ENCODE assay signal across 8 cellular contexts in the genomic region with DNA sequence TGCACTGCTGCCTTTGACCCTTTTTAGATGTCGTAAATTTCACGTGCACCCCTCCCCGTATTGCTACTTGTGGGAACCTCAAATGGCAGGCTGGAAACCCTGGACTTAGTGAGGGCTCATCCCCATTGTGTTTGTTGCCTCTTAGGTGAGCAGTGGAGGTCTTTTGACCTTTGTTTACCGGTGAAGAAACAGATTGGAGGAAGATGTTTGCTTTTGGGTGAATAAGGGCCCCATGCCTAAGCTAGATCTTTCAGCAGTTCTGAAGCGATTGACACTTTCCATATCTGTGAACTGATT. TPM values are rescaled to one million over a fixed set of nuclear protein-coding genes. Genes with fewer than 3 reads are reported as not detected.
A peak's percentile ranks its signal among the peaks of the same experiment; 100 is the strongest.
DNase-seq lines count a peak whose midpoint lies in the region; ATAC-seq, FAIRE-seq and TF ChIP-seq lines count a peak whose summit lies in the region.

No MANE protein-coding gene starts in this region.

- no peaks in the 10 kb centered on the region for H3K9me3 Mint-ChIP-seq in CD14-positive monocyte

- peak; percentile 40 for FAIRE-seq in K562 (lab: Jason Lieb, UNC)

- peak overlapping the region; percentile 66 for H2AFZ ChIP-seq in K562 (ENCODE audit: low read depth, low read length)

- peaks cover 15% of the 10 kb centered on the region for H3K4me1 Mint-ChIP-seq in CD14-positive monocyte

- H3K27me3 Mint-ChIP-seq in CD14-positive monocyte (ENCODE audit: low read depth in 3 of 3): peaks cover 0 to 3% (median 1%) of the 10 kb centered on the region in 3 donors

- peak overlapping the region; percentile 99; the same call in 2 of the 3 replicates for H3K27ac ChIP-seq in K562 (ENCODE audit: extremely low read depth, low read depth, low read length)

- no TSS peak for BruUV-seq in K562 (replicated peaks; lab: Mats Ljungman, UMichigan)

- H3K4me1 ChIP-seq in K562 (replicated peaks in 1 of 2; ENCODE audit: control insufficient read depth in 2 of 2, insufficient read depth in 2 of 2, low read length in 2 of 2): peaks cover 12 to 15% of the 10 kb centered on the region in 2 experiments; a peak in 3 of 5 replicates
- peaks cover 30% of the 10 kb centered on the region for H3K4me1 ChIP-seq in mucosa of descending colon (ENCODE audit: low read depth)

- H3K27ac Mint-ChIP-seq in CD14-positive monocyte: peak overlapping the region; percentile 80 to 88 (median 82)

- POLR2A ChIA-PET in K562 (lab: Yijun Ruan, JAX): interaction anchor here (0.9 to 1.7 kb wide), 2 partner anchors 13 to 47 kb away, joined by 4 to 6 read pairs; no protein-coding TSS in a partner anchor

- H3K79me2 ChIP-seq in K562 (ENCODE audit: control insufficient read depth, insufficient read depth, low read length): peaks cover 44% of the 10 kb centered on the region

- TF ChIP-seq CTCF in CD14-positive monocyte (IDR thresholded peaks at IDR 0.05) (no peak), K562 (IDR thresholded peaks at IDR 0.05 in 2 of 3, conservative IDR thresholded peaks at IDR 0.05 in 1 of 3; ENCODE audit: insufficient read depth in 2 of 3, low read depth in 1 of 3, low read length in 3 of 3) (no peak), mucosa of descending colon (IDR thresholded peaks at IDR 0.05) (no peak)

- intact Hi-C loops in CD14-positive monocyte (cut with micrococcal nuclease): loop anchor here (2.0 to 5.0 kb wide), 3 partner anchors 51 to 225 kb away; partner anchors contain the start of genes DERL3 (in 2 of the 2) and CABIN1 (in 1 of the 2)
- intact Hi-C loops in K562 (cut with micrococcal nuclease): no loop called here
- intact Hi-C loops in mucosa of descending colon (cut with DNase I, micrococcal nuclease): no loop called here

- H3K4me2 ChIP-seq in K562 (ENCODE audit: insufficient read depth, low read length): peak overlapping the region; percentile 96

- TF ChIP-seq EP300 in K562 (IDR thresholded peaks at IDR 0.05; ENCODE audit: low read length): no peak

- peak overlapping the region; percentile 88 for H3K4me3 ChIP-seq in K562
- peak overlapping the region; percentile 86 for H3K4me3 ChIP-seq in mucosa of descending colon

- 0% methylated on average over 5 of the region's 5 CpGs for WGBS in K562 (ENCODE audit: insufficient coverage, low coverage, missing lambda C conversion rate)

- peak overlapping the region; percentile 88 to 96 for H3K9ac ChIP-seq in K562 (ENCODE audit: insufficient read depth in 1 of 2, low read depth in 2 of 2, low read length in 2 of 2)

- in situ Hi-C loops in K562 (cut with MboI): no loop called here

- H3K9me1 ChIP-seq in K562 (ENCODE audit: control insufficient read depth, insufficient read depth, low read length): no peaks in the 10 kb centered on the region

- H3K36me3 Mint-ChIP-seq in CD14-positive monocyte: peaks cover 5 to 21% of the 10 kb centered on the region in 2 donors

- peak overlapping the region; percentile 81 to 91 for H3K4me3 Mint-ChIP-seq in CD14-positive monocyte

- H3K36me3 ChIP-seq in K562 (ENCODE audit: control insufficient read depth, insufficient read depth, low read length): peaks cover 30% of the 10 kb centered on the region
- no peaks in the 10 kb centered on the region for H3K36me3 ChIP-seq in mucosa of descending colon (ENCODE audit: low read depth)

- H3K27me3 ChIP-seq in K562 (ENCODE audit: control insufficient read depth in 2 of 2, insufficient read depth in 2 of 2, low read length in 2 of 2): no peaks in the 10 kb centered on the region

- CTCF ChIA-PET in K562 (lab: Yijun Ruan, JAX; ENCODE audit: low intra/inter-chr PET ratio): no interaction called here

- DNase-seq in CD14-positive monocyte (ENCODE audit: low spot score): no peak
- DNase-seq in K562 (ENCODE audit: extremely low read depth in 1 of 4, low spot score in 3 of 4): no peak
- DNase-seq in mucosa of descending colon: no peak
- DNase-seq in NCI-H2107 (lab: John Stamatoyannopoulos, UW): no peak
- no peak for DNase-seq in UCSD-AML1 (lab: John Stamatoyannopoulos, UW; ENCODE audit: unreplicated experiment)

- TF ChIP-seq POLR2A in K562 (conservative IDR thresholded peaks at IDR 0.05): no peak

- TF ChIP-seq RAD21 in K562 (CRISPR knock-in tag; conservative IDR thresholded peaks at IDR 0.05 in 1 of 2, IDR thresholded peaks at IDR 0.05 in 1 of 2): no peak

- H3K9me3 ChIP-seq in K562 (replicated peaks; ENCODE audit: control insufficient read depth, insufficient read depth, low read depth, low read length): no peaks in the 10 kb centered on the region
- no peaks in the 10 kb centered on the region for H3K9me3 ChIP-seq in mucosa of descending colon

- H4K20me1 ChIP-seq in K562 (replicated peaks; ENCODE audit: control insufficient read depth, insufficient read depth, low read length): peaks cover 10% of the 10 kb centered on the region

- ATAC-seq in HG02678 (IDR thresholded peaks at IDR 0.05; ENCODE audit: unreplicated experiment) (peak; percentile 20), K562 (no peak; the same call in 2 of the 3 replicates), mucosa of descending colon (peak; percentile 0), HG02938 (IDR thresholded peaks at IDR 0.05; ENCODE audit: unreplicated experiment) (no peak), GM19455 (IDR thresholded peaks at IDR 0.05; ENCODE audit: unreplicated experiment) (no peak)

RNA-seq across cellular contexts. Expression of gene SMARCB1, which starts 0.8 kb away (rescaled TPM):
- polyA plus RNA-seq in CD14-positive monocyte (10 to 100 TPM; 30.3 to 31.5 TPM), K562 (2011; rRNA removed) (113 and 117 TPM in 2 replicates), K562 (2014; fragmentation: Illumina TruSeq; extraction: Trizol) (111 TPM in 2 replicates), K562 (2014; fragmentation: Nextera tagmentation; extraction: Ambion mirVana) (1 to 10 TPM; 1.2 to 3.0 TPM), K562 (2014; rRNA removed) (75.3 and 90.2 TPM in 2 replicates)
- 71.0 and 129 TPM in 2 replicates for total RNA-seq in K562 (2011; cell fraction: chromatin; rRNA removed; ENCODE audit: low replicate concordance)
- 56.2 and 66.2 TPM in 2 replicates for total RNA-seq in K562 (2011; cell fraction: nucleolus; rRNA removed)
- 71.9 and 105 TPM in 2 replicates for total RNA-seq in K562 (2011; cell fraction: nucleoplasm; rRNA removed)
- total RNA-seq in K562 (2014; rRNA removed) (65.4 and 74.0 TPM in 2 replicates), K562 (2014; rRNA removed; fragmentation: Illumina TruSeq; extraction: Trizol) (39.5 and 44.5 TPM in 2 replicates), K562 (2015; rRNA removed; fragmentation: Illumina TruSeq; extraction: Trizol) (50.9 and 53.7 TPM in 2 replicates), K562 (2021) (79.1 and 79.2 TPM in 2 replicates), mucosa of descending colon (10 to 100 TPM; 60.1 to 85.1 (median 69.3) TPM)
- 80.8 and 94.7 TPM in 2 replicates for polyA plus RNA-seq in K562 (2011; cell fraction: cytosol; rRNA removed)
- 45.0 and 47.4 TPM in 2 replicates for polyA plus RNA-seq in K562 (2011; cell fraction: nucleus; rRNA removed)
- polyA plus RNA-seq in K562 (2012): 70.1 and 101 TPM in 2 replicates
- 56.2 and 67.4 TPM in 2 replicates for polyA minus RNA-seq in K562 (2011; rRNA and poly(A)+ RNA removed)
- 25.2 and 35.8 TPM in 2 replicates for polyA minus RNA-seq in K562 (2011; cell fraction: cytosol; rRNA and poly(A)+ RNA removed)
- polyA minus RNA-seq in K562 (2011; cell fraction: nucleus; rRNA and poly(A)+ RNA removed): 20.3 and 27.0 TPM in 2 replicates

RNA-seq across cellular contexts. Expression of gene MMP11, which starts 14.9 kb away (rescaled TPM):
- polyA plus RNA-seq in CD14-positive monocyte (not detected), K562 (2011; rRNA removed) (1.1 and 1.3 TPM in 2 replicates), K562 (2014; fragmentation: Illumina TruSeq; extraction: Trizol) (0.25 and 1.2 TPM in 2 replicates), K562 (2014; fragmentation: Nextera tagmentation; extraction: Ambion mirVana) (not detected), K562 (2014; rRNA removed) (0.40 and 1.8 TPM in 2 replicates)
- total RNA-seq in K562 (2011; cell fraction: chromatin; rRNA removed; ENCODE audit: low replicate concordance): 1.4 and 1.9 TPM in 2 replicates
- 2.0 and 2.7 TPM in 2 replicates for total RNA-seq in K562 (2011; cell fraction: nucleolus; rRNA removed)
- 1.6 and 3.4 TPM in 2 replicates for total RNA-seq in K562 (2011; cell fraction: nucleoplasm; rRNA removed)
- total RNA-seq in K562 (2014; rRNA removed) (0.57 and 1.4 TPM in 2 replicates), K562 (2014; rRNA removed; fragmentation: Illumina TruSeq; extraction: Trizol) (0.13 and 0.25 TPM in 2 replicates), K562 (2015; rRNA removed; fragmentation: Illumina TruSeq; extraction: Trizol) (0.14 and 0.15 TPM in 2 replicates), K562 (2021) (0.58 and 1.4 TPM in 2 replicates), mucosa of descending colon (1 to 10 TPM; 2.0 to 6.3 (median 4.0) TPM)
- polyA plus RNA-seq in K562 (2011; cell fraction: cytosol; rRNA removed): 1.0 and 1.4 TPM in 2 replicates
- polyA plus RNA-seq in K562 (2011; cell fraction: nucleus; rRNA removed): 2.5 and 3.4 TPM in 2 replicates
- polyA plus RNA-seq in K562 (2012): 0.51 and 1.1 TPM in 2 replicates
- 0.46 and 0.51 TPM in 2 replicates for polyA minus RNA-seq in K562 (2011; rRNA and poly(A)+ RNA removed)
- 0.57 TPM in 1 of 2 replicates, not detected in the other for polyA minus RNA-seq in K562 (2011; cell fraction: cytosol; rRNA and poly(A)+ RNA removed)
- 0.78 and 1.2 TPM in 2 replicates for polyA minus RNA-seq in K562 (2011; cell fraction: nucleus; rRNA and poly(A)+ RNA removed)

RNA-seq across cellular contexts. Expression of gene CHCHD10, which starts 19.8 kb away (rescaled TPM):
- 10 to 100 TPM; 15.3 to 26.8 TPM for polyA plus RNA-seq in CD14-positive monocyte
- total RNA-seq in K562 (2011; cell fraction: chromatin; rRNA removed; ENCODE audit: low replicate concordance): 6.7 and 22.5 TPM in 2 replicates
- 36.1 and 36.9 TPM in 2 replicates for total RNA-seq in K562 (2011; cell fraction: nucleolus; rRNA removed)
- 31.7 and 48.8 TPM in 2 replicates for total RNA-seq in K562 (2011; cell fraction: nucleoplasm; rRNA removed)
- 84.9 and 214 TPM in 2 replicates for total RNA-seq in K562 (2014; rRNA removed)
- total RNA-seq in K562 (2014; rRNA removed; fragmentation: Illumina TruSeq; extraction: Trizol): 76.4 and 102 TPM in 2 replicates
- 124 and 130 TPM in 2 replicates for total RNA-seq in K562 (2015; rRNA removed; fragmentation: Illumina TruSeq; extraction: Trizol)
- total RNA-seq in K562 (2021): 270 and 292 TPM in 2 replicates
- polyA plus RNA-seq in K562 (2011; rRNA removed): 51.1 and 51.8 TPM in 2 replicates
- polyA plus RNA-seq in K562 (2011; cell fraction: cytosol; rRNA removed): 124 and 209 TPM in 2 replicates
- polyA plus RNA-seq in K562 (2011; cell fraction: nucleus; rRNA removed): 58.5 and 83.9 TPM in 2 replicates
- 252 and 257 TPM in 2 replicates for polyA plus RNA-seq in K562 (2012)
- 157 and 178 TPM in 2 replicates for polyA plus RNA-seq in K562 (2014; fragmentation: Illumina TruSeq; extraction: Trizol)
- polyA plus RNA-seq in K562 (2014; fragmentation: Nextera tagmentation; extraction: Ambion mirVana): 10 to 100 TPM; 15.2 to 41.0 TPM
- polyA plus RNA-seq in K562 (2014; rRNA removed): 159 and 170 TPM in 2 replicates
- polyA minus RNA-seq in K562 (2011; rRNA and poly(A)+ RNA removed): 17.5 and 34.7 TPM in 2 replicates
- polyA minus RNA-seq in K562 (2011; cell fraction: cytosol; rRNA and poly(A)+ RNA removed): 133 and 155 TPM in 2 replicates
- 8.6 and 19.1 TPM in 2 replicates for polyA minus RNA-seq in K562 (2011; cell fraction: nucleus; rRNA and poly(A)+ RNA removed)
- total RNA-seq in mucosa of descending colon: 100 to 1,000 TPM; 279 to 464 (median 462) TPM

RNA-seq across cellular contexts. Expression of gene C22orf15, which starts 24.8 kb away (rescaled TPM):
- polyA plus RNA-seq in CD14-positive monocyte (under 1 TPM in 1 of 2 donors, not detected in 1; 0.29 TPM), K562 (2011; rRNA removed) (not detected in 2 replicates), K562 (2014; fragmentation: Illumina TruSeq; extraction: Trizol) (not detected in 2 replicates), K562 (2014; fragmentation: Nextera tagmentation; extraction: Ambion mirVana) (not detected), K562 (2014; rRNA removed) (0.07 TPM in 1 of 2 replicates, not detected in the other)
- total RNA-seq in K562 (2011; cell fraction: chromatin; rRNA removed; ENCODE audit: low replicate concordance): not detected in 2 replicates
- total RNA-seq in K562 (2011; cell fraction: nucleolus; rRNA removed): not detected in 2 replicates
- not detected in 2 replicates for total RNA-seq in K562 (2011; cell fraction: nucleoplasm; rRNA removed)
- total RNA-seq in K562 (2014; rRNA removed) (not detected in 2 replicates), K562 (2014; rRNA removed; fragmentation: Illumina TruSeq; extraction: Trizol) (not detected in 2 replicates), K562 (2015; rRNA removed; fragmentation: Illumina TruSeq; extraction: Trizol) (not detected in 2 replicates), K562 (2021) (not detected in 2 replicates), mucosa of descending colon (under 1 TPM in 1 of 3 donors, not detected in 2; 0.44 TPM)
- not detected in 2 replicates for polyA plus RNA-seq in K562 (2011; cell fraction: cytosol; rRNA removed)
- not detected in 2 replicates for polyA plus RNA-seq in K562 (2011; cell fraction: nucleus; rRNA removed)
- 0.21 and 0.57 TPM in 2 replicates for polyA plus RNA-seq in K562 (2012)
- not detected in 2 replicates for polyA minus RNA-seq in K562 (2011; rRNA and poly(A)+ RNA removed)
- not detected in 2 replicates for polyA minus RNA-seq in K562 (2011; cell fraction: cytosol; rRNA and poly(A)+ RNA removed)
- polyA minus RNA-seq in K562 (2011; cell fraction: nucleus; rRNA and poly(A)+ RNA removed): not detected in 2 replicates

RNA-seq across cellular contexts. Expression of gene VPREB3, which starts 33.3 kb away (rescaled TPM):
- polyA plus RNA-seq in CD14-positive monocyte (1 to 10 TPM; 1.0 TPM), K562 (2011; rRNA removed) (0.20 TPM in 1 of 2 replicates, not detected in the other), K562 (2014; fragmentation: Illumina TruSeq; extraction: Trizol) (not detected in 2 replicates), K562 (2014; fragmentation: Nextera tagmentation; extraction: Ambion mirVana) (under 1 TPM in 1 of 2 experiments, not detected in 1; 0.14 TPM), K562 (2014; rRNA removed) (not detected in 2 replicates)
- total RNA-seq in K562 (2011; cell fraction: chromatin; rRNA removed; ENCODE audit: low replicate concordance): not detected in 2 replicates
- total RNA-seq in K562 (2011; cell fraction: nucleolus; rRNA removed): not detected in 2 replicates
- total RNA-seq in K562 (2011; cell fraction: nucleoplasm; rRNA removed): not detected in 2 replicates
- total RNA-seq in K562 (2014; rRNA removed) (not detected in 2 replicates), K562 (2014; rRNA removed; fragmentation: Illumina TruSeq; extraction: Trizol) (not detected in 2 replicates), K562 (2015; rRNA removed; fragmentation: Illumina TruSeq; extraction: Trizol) (not detected in 2 replicates), K562 (2021) (0.71 TPM in 1 of 2 replicates, not detected in the other), mucosa of descending colon (1 to 10 TPM in 2 of 3 donors, under 1 TPM in 1; 0.79 to 1.8 (median 1.2) TPM)
- polyA plus RNA-seq in K562 (2011; cell fraction: cytosol; rRNA removed): not detected in 2 replicates
- 0.41 TPM in 1 of 2 replicates, not detected in the other for polyA plus RNA-seq in K562 (2011; cell fraction: nucleus; rRNA removed)
- polyA plus RNA-seq in K562 (2012): 0.14 and 0.50 TPM in 2 replicates
- polyA minus RNA-seq in K562 (2011; rRNA and poly(A)+ RNA removed): not detected in 2 replicates
- polyA minus RNA-seq in K562 (2011; cell fraction: cytosol; rRNA and poly(A)+ RNA removed): not detected in 2 replicates
- polyA minus RNA-seq in K562 (2011; cell fraction: nucleus; rRNA and poly(A)+ RNA removed): not detected in 2 replicates

Comparison
In these comparisons a context has a peak if more than half of its experiments do, and no peak if none do; other contexts are left out.
1. ATAC-seq: peak in HG02678 (single experiment) and mucosa of descending colon (single experiment); none in K562 (single experiment), HG02938 (single experiment) and GM19455 (single experiment).
2. intact Hi-C loops: an anchor here in CD14-positive monocyte (2.0 to 5.0 kb wide); none called in K562 and mucosa of descending colon.